Comparison of ENCODE assay signal across 13 cellular contexts in the genomic region with DNA sequence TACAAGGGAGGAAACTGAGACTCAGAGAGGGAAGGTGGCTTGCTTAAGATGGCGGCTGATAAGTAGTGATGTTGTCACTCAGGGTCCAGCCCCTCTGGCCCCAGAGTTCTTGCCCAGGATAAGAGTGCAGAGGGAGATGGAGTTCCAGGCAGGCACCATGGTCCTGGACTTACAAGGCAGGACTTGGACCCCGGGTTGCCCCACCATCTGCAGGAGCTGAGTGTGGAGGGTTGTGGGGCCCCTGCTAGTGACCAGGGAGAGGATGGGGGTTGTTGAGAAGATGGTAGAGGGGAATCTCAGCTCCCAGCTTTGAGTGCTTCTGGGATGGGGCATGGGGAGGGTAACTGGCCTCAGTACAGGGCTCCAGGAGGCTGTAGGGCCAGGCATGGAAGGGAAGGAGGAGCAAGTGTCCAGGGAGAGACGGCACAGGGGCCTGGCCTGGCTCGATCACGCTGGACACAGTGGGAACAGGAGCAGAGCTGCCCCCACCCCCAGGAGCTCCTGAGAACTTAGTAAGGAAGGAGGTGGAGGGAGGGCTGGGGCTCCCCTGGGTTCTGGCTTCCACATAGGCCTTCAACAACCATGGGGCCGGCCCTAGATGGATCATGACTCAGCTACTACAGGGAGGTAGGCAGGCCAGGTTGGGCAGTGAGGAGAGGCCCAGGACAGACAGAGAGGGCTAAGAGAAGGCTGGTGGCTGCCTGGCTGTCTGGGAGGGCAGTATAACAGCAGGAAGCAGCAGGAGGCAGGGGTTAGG. TPM values are rescaled to one million over a fixed set of nuclear protein-coding genes. Genes with fewer than 3 reads are reported as not detected.
A peak's percentile ranks its signal among the peaks of the same experiment; 100 is the strongest.
DNase-seq lines count a peak whose midpoint lies in the region; ATAC-seq and TF ChIP-seq lines count a peak whose summit lies in the region.
"Had no signal": no experiment of that assay in that cellular context is flagged by ENCODE, and none has a peak within 500 bp of the region (broad histone marks: within the 10 kb centered on the region; RNA-seq: fewer than 3 reads in every experiment).

No MANE protein-coding gene starts in this region.

- H3K9me3 Mint-ChIP-seq in activated T-cell treated with anti-CD3 and anti-CD28 coated beads, Interleukin-2, amount 50 U/mL, for 24 hours, result peaks cover 3% of the 10 kb centered on the region
- H3K9me3 Mint-ChIP-seq: stimulated activated naive CD8-positive, alpha-beta T cell treated with anti-CD3 and anti-CD28 coated beads, Interleukin-15, Interleukin-2, amounts not matched to agents 100 ng/mL and 50 ng/mL, for 24 hours had no signal

- no peak overlapping the region for H3K4me3 Mint-ChIP-seq in activated T-cell treated with anti-CD3 and anti-CD28 coated beads, Interleukin-2, amount 50 U/mL, for 24 hours
- H3K4me3 Mint-ChIP-seq: activated naive CD8-positive, alpha-beta T cell; immature natural killer cell; stimulated activated naive CD8-positive, alpha-beta T cell treated with anti-CD3 and anti-CD28 coated beads, Interleukin-15, Interleukin-2, amounts not matched to agents 100 ng/mL and 50 ng/mL, for 24 hours had no signal

- H3K9me3 ChIP-seq in SJSA1 (replicated peaks), result no peaks in the 10 kb centered on the region
- H3K9me3 ChIP-seq in sigmoid colon, result no peaks in the 10 kb centered on the region

- H3K4me1 Mint-ChIP-seq in activated T-cell treated with anti-CD3 and anti-CD28 coated beads, Interleukin-2, amount 50 U/mL, for 24 hours (ENCODE audit: low read depth), result peaks cover 3% of the 10 kb centered on the region

- no peak for TF ChIP-seq CTCF in fibroblast of pulmonary artery (IDR thresholded peaks at IDR 0.05; ENCODE audit: low read length, missing control alignments)
- TF ChIP-seq CTCF in sigmoid colon (IDR thresholded peaks at IDR 0.05), result no peak
- TF ChIP-seq CTCF in GM13976 (IDR thresholded peaks at IDR 0.05; ENCODE audit: borderline replicate concordance, control extremely low read depth, extremely low read depth, insufficient read depth, missing control alignments), result no peak

- H3K27ac ChIP-seq in SJSA1 (no peak overlapping the region), sigmoid colon (peak overlapping the region in 3 of 4 donors; percentile 36 to 53 (median 49))

- intact Hi-C loops in sigmoid colon (cut with DNase I), result loop anchor here (10.0 kb wide), 3 partner anchors 229 to 829 kb away; partner anchors contain the start of gene ANXA11

- peak; percentile 22 for DNase-seq in activated T-cell treated with anti-CD3 and anti-CD28 coated beads, Interleukin-2, amount 50 U/mL, for 24 hours
- DNase-seq in activated T-cell treated with anti-CD3 and anti-CD28 coated beads for 4 hours, result no peak
- DNase-seq in SJSA1 (ENCODE audit: low read depth in 1 of 2, low spot score in 2 of 2), result peak; percentile 27 to 52
- peak; percentile 58 for DNase-seq in fibroblast of pulmonary artery (ENCODE audit: low read depth)
- peak; percentile 76 for DNase-seq in sigmoid colon
- no peak for DNase-seq in GM13976 (ENCODE audit: low spot score)
- DNase-seq: GF-D8, NCI-H524 treated with DMSO at 0.1 percent for 48 hours had no signal

- no peak overlapping the region for H3K27ac Mint-ChIP-seq in activated T-cell treated with anti-CD3 and anti-CD28 coated beads, Interleukin-2, amount 50 U/mL, for 24 hours
- H3K27ac Mint-ChIP-seq: activated naive CD8-positive, alpha-beta T cell had no signal

- in situ Hi-C loops in GM13976 (cut with MboI; ENCODE audit: low sequenced_read_pairs, unreplicated experiment), result no loop called here

- H3K36me3 ChIP-seq in SJSA1, result no peaks in the 10 kb centered on the region
- no peaks in the 10 kb centered on the region for H3K36me3 ChIP-seq in sigmoid colon

- H3K4me3 ChIP-seq in SJSA1 (no peak overlapping the region), fibroblast of pulmonary artery (replicated peaks; ENCODE audit: low read depth, low read length) (no peak overlapping the region), sigmoid colon (no peak overlapping the region)

- 78 to 90% methylated on average over 6 of the region's 6 CpGs for WGBS in sigmoid colon, 2 donors

- H3K4me1 ChIP-seq in SJSA1 (replicated peaks) (peaks cover 21% of the 10 kb centered on the region), sigmoid colon (peaks cover 3 to 43% (median 36%) of the 10 kb centered on the region in 4 donors)

- no peaks in the 10 kb centered on the region for H3K27me3 ChIP-seq in SJSA1 (replicated peaks)
- H3K27me3 ChIP-seq in sigmoid colon, result no peaks in the 10 kb centered on the region

- H3K27me3 Mint-ChIP-seq in activated T-cell treated with anti-CD3 and anti-CD28 coated beads, Interleukin-2, amount 50 U/mL, for 24 hours, result no peaks in the 10 kb centered on the region
- H3K27me3 Mint-ChIP-seq: activated naive CD8-positive, alpha-beta T cell; stimulated activated naive CD8-positive, alpha-beta T cell treated with anti-CD3 and anti-CD28 coated beads, Interleukin-15, Interleukin-2, amounts not matched to agents 100 ng/mL and 50 ng/mL, for 24 hours had no signal

- ATAC-seq in HG02763 (IDR thresholded peaks at IDR 0.05; ENCODE audit: unreplicated experiment), result no peak
- no peak for ATAC-seq in GM19324 (IDR thresholded peaks at IDR 0.05; ENCODE audit: low FRiP score, unreplicated experiment)

- no peaks in the 10 kb centered on the region for H3K36me3 Mint-ChIP-seq in activated T-cell treated with anti-CD3 and anti-CD28 coated beads, Interleukin-2, amount 50 U/mL, for 24 hours (ENCODE audit: low read depth)
- H3K36me3 Mint-ChIP-seq: immature natural killer cell had no signal

- no peak for TF ChIP-seq EP300 in sigmoid colon (IDR thresholded peaks at IDR 0.05)

- no peak for TF ChIP-seq POLR2A in sigmoid colon (IDR thresholded peaks at IDR 0.05)

RNA-seq across cellular contexts. Expression of gene PPIF, which starts 28.2 kb away (rescaled TPM):
- 31.7 and 42.1 TPM in 2 replicates for total RNA-seq in SJSA1 (2014; rRNA removed; shearing (Covaris generic))
- 10 to 100 TPM; 26.4 to 48.5 (median 32.5) TPM for total RNA-seq in sigmoid colon
- polyA plus RNA-seq in sigmoid colon, result 10 to 100 TPM; 60.7 to 74.9 (median 71.9) TPM

Comparison
In these comparisons a context has a peak if more than half of its experiments do, and no peak if none do; other contexts are left out.
1. DNase-seq: peak in activated T-cell treated with anti-CD3 and anti-CD28 coated beads, Interleukin-2, amount 50 U/mL, for 24 hours (single experiment), SJSA1 (2 of 2), fibroblast of pulmonary artery (single experiment) and sigmoid colon (single experiment); none in activated T-cell treated with anti-CD3 and anti-CD28 coated beads for 4 hours (single experiment) and GM13976 (single experiment).